In the genomic region with DNA sequence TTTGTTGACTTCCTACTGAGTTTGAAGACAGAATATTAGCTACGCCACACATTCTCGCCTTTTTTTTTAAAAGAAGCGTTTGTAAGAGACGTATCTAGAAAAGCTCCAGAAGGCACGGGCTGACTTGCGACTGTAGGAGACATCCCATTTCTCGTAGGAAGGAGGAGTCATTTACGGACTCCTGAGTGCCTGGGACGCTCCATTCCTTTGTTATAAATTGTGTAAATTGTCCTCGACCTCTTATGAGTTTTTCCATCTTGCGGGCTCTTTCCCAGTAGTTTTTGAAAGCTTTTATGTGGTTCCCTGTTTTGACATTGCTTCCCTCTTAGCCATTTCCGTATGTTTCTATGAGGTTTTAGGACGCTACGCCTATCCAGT, we compare ENCODE assay signal across 1 cellular context.
TF ChIP-seq lines count a peak whose summit lies in the region.

No MANE protein-coding gene starts in this region.

TF ChIP-seq in IMR-90, 13 proteins besides CTCF, POLR2A, EP300 and RAD21:
- TF ChIP-seq, protein P1, sequence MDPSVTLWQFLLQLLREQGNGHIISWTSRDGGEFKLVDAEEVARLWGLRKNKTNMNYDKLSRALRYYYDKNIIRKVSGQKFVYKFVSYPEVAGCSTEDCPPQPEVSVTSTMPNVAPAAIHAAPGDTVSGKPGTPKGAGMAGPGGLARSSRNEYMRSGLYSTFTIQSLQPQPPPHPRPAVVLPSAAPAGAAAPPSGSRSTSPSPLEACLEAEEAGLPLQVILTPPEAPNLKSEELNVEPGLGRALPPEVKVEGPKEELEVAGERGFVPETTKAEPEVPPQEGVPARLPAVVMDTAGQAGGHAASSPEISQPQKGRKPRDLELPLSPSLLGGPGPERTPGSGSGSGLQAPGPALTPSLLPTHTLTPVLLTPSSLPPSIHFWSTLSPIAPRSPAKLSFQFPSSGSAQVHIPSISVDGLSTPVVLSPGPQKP (IDR thresholded peaks at IDR 0.05; ENCODE audit: borderline replicate concordance, low read depth, low read length) = no peak
- TF ChIP-seq CHD1 (IDR thresholded peaks at IDR 0.05; ENCODE audit: low read depth, low read length) (no peak), FOS (IDR thresholded peaks at IDR 0.05; ENCODE audit: low read depth, low read length) (no peak), CEBPB (IDR thresholded peaks at IDR 0.05; ENCODE audit: low read depth, low read length) (no peak), SMC3 (IDR thresholded peaks at IDR 0.05; ENCODE audit: low read depth, low read length) (no peak), BHLHE40 (IDR thresholded peaks at IDR 0.05; ENCODE audit: low read depth, low read length) (no peak)
